Comparison of ENCODE assay signal across 18 cellular contexts in genomic region chr3:114344492-114344891, GRCh38. TPM values are rescaled to one million over a fixed set of nuclear protein-coding genes. Genes with fewer than 3 reads are reported as not detected.
DNase-seq lines count a peak whose midpoint lies in the region; ATAC-seq, FAIRE-seq and TF ChIP-seq lines count a peak whose summit lies in the region.
"Had no signal": no experiment of that assay in that cellular context is flagged by ENCODE, and none has a peak within 500 bp of the region (broad histone marks: within the 10 kb centered on the region; RNA-seq: fewer than 3 reads in every experiment).

No MANE protein-coding gene starts in this region.

- peak; percentile 73 for FAIRE-seq in GM12891 (lab: Jason Lieb, UNC)
- FAIRE-seq in urothelium cell line (lab: Jason Lieb, UNC), result peak; percentile 30
- FAIRE-seq: GM19239, H1 had no signal

- POLR2A ChIA-PET in activated CD4-positive, alpha-beta T cell treated with anti-CD3 and anti-CD28 coated beads for 36 hours (lab: Charles Lee), result no interaction called here

- peaks cover 2% of the 10 kb centered on the region for H3K4me1 Mint-ChIP-seq in activated CD4-positive, alpha-beta T cell treated with anti-CD3 and anti-CD28 coated beads for 36 hours
- H3K4me1 Mint-ChIP-seq in central memory CD8-positive, alpha-beta T cell, result peaks cover 39% of the 10 kb centered on the region
- H3K4me1 Mint-ChIP-seq: CD14-positive monocyte had no signal

- intact Hi-C loops in activated CD4-positive, alpha-beta T cell treated with anti-CD3 and anti-CD28 coated beads for 36 hours (cut with DNase I, micrococcal nuclease), result no loop called here

- no peak for TF ChIP-seq POLR2A in GM12891 (IDR thresholded peaks at IDR 0.05; ENCODE audit: low read depth, low read length)

- peak; percentile 51 for ATAC-seq in activated CD4-positive, alpha-beta T cell treated with anti-CD3 and anti-CD28 coated beads for 36 hours
- ATAC-seq in central memory CD8-positive, alpha-beta T cell (replicated peaks; ENCODE audit: extremely low read depth, poor library complexity, severe bottlenecking), result no peak
- ATAC-seq in HG03521 (IDR thresholded peaks at IDR 0.05; ENCODE audit: unreplicated experiment), result no peak
- ATAC-seq in GM18517 (IDR thresholded peaks at IDR 0.05; ENCODE audit: unreplicated experiment), result no peak
- ATAC-seq: CD8-positive, alpha-beta T cell had no signal

- no peaks in the 10 kb centered on the region for H3K9me3 Mint-ChIP-seq in activated CD4-positive, alpha-beta T cell treated with anti-CD3 and anti-CD28 coated beads for 36 hours (ENCODE audit: low read depth)
- H3K9me3 Mint-ChIP-seq in central memory CD8-positive, alpha-beta T cell, result no peaks in the 10 kb centered on the region
- H3K9me3 Mint-ChIP-seq: CD14-positive monocyte; CD8-positive, alpha-beta T cell had no signal

- peaks cover 2% of the 10 kb centered on the region for H3K36me3 Mint-ChIP-seq in activated CD4-positive, alpha-beta T cell treated with anti-CD3 and anti-CD28 coated beads for 36 hours (ENCODE audit: low read depth)
- peaks cover 12% of the 10 kb centered on the region for H3K36me3 Mint-ChIP-seq in central memory CD8-positive, alpha-beta T cell (ENCODE audit: insufficient read depth)

- no peak for DNase-seq in activated CD4-positive, alpha-beta T cell treated with anti-CD3 and anti-CD28 coated beads for 36 hours
- no peak for DNase-seq in activated CD4-positive, alpha-beta T cell treated with anti-CD3 and anti-CD28 coated beads, Interleukin-2, amount 50 U/mL, for 4 hours
- DNase-seq in GM12891 (ENCODE audit: insufficient read length, low spot score), result no peak
- no peak for DNase-seq in central memory CD8-positive, alpha-beta T cell (ENCODE audit: low spot score in 2 of 2)
- DNase-seq in urothelium cell line (ENCODE audit: low spot score), result no peak
- DNase-seq: 8988T; Calu3; CD8-positive, alpha-beta T cell; DMS79 treated with DMSO at 0.1 percent for 48 hours; GF-D8 had no signal

- H3K4me3 Mint-ChIP-seq in activated CD4-positive, alpha-beta T cell treated with anti-CD3 and anti-CD28 coated beads for 36 hours, result no peak overlapping the region
- no peak overlapping the region for H3K4me3 Mint-ChIP-seq in central memory CD8-positive, alpha-beta T cell
- H3K4me3 Mint-ChIP-seq: CD14-positive monocyte; CD8-positive, alpha-beta T cell had no signal

- H3K27ac Mint-ChIP-seq in activated CD4-positive, alpha-beta T cell treated with anti-CD3 and anti-CD28 coated beads for 36 hours, result no peak overlapping the region
- peak overlapping the region; percentile 53 for H3K27ac Mint-ChIP-seq in central memory CD8-positive, alpha-beta T cell (ENCODE audit: low read depth)
- H3K27ac Mint-ChIP-seq: CD14-positive monocyte; CD8-positive, alpha-beta T cell had no signal

- CTCF ChIA-PET in activated CD4-positive, alpha-beta T cell treated with anti-CD3 and anti-CD28 coated beads for 36 hours (lab: Charles Lee), result interaction anchor here (1.0 kb wide), 1 partner anchor 37 kb away, joined by 4 read pairs; no protein-coding TSS in a partner anchor

- H3K27me3 Mint-ChIP-seq in activated CD4-positive, alpha-beta T cell treated with anti-CD3 and anti-CD28 coated beads for 36 hours, result no peaks in the 10 kb centered on the region
- no peaks in the 10 kb centered on the region for H3K27me3 Mint-ChIP-seq in central memory CD8-positive, alpha-beta T cell

TF ChIP-seq in GM12891, 5 proteins besides CTCF, POLR2A, EP300 and RAD21:
- TF ChIP-seq TAF1 (IDR thresholded peaks at IDR 0.05; ENCODE audit: low read depth, low read length) (no peak), SPI1 (IDR thresholded peaks at IDR 0.05; ENCODE audit: low read depth, low read length) (no peak), POLR2AphosphoS5 (IDR thresholded peaks at IDR 0.05; ENCODE audit: low read depth, low read length) (no peak), POU2F2 (IDR thresholded peaks at IDR 0.05; ENCODE audit: low read depth, low read length) (no peak), PAX5 (IDR thresholded peaks at IDR 0.05; ENCODE audit: insufficient read depth, low read length, severe bottlenecking) (no peak)

RNA-seq across cellular contexts. Expression of gene TIGIT, which starts 50.7 kb away (rescaled TPM):
- total RNA-seq in activated CD4-positive, alpha-beta T cell treated with anti-CD3 and anti-CD28 coated beads for 36 hours, result 10 to 100 TPM; 23.5 to 25.5 TPM
- 9.7 TPM for polyA plus RNA-seq in GM12891 (2012; ENCODE audit: low read depth, missing spikeins)
- total RNA-seq: A673, Calu3, H1, HT1080 had no signal
- polyA plus RNA-seq: AG04450 had no signal
